Comparison of ENCODE assay signal across 14 cellular contexts in the genomic region with DNA sequence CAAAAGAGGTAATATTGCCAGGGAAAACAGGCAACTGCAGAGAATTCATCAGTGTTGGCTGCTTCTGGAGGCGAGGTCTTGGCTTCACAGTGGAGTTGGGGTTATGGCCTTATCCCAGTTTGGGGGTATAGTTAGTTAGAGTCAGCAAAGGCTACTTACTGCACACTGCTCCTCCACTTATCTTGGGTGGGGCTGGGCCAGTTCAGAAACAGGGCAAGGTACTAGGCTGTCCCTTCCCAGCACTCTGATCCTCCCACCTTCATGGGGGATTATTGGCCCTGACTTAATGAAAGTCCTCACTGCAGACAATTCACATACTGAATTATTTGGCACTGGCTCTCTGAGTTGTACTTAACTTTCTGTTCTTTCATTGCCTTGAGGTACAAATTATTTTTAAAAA.
DNase-seq lines count a peak whose midpoint lies in the region; ATAC-seq, FAIRE-seq and TF ChIP-seq lines count a peak whose summit lies in the region.
"Had no signal": no experiment of that assay in that cellular context is flagged by ENCODE, and none has a peak within 500 bp of the region (broad histone marks: within the 10 kb centered on the region; RNA-seq: fewer than 3 reads in every experiment).

No MANE protein-coding gene starts in this region.

- 78% methylated on average over 1 of the region's 1 CpG for WGBS in right cardiac atrium
- WGBS in K562 (ENCODE audit: insufficient coverage, low coverage, missing lambda C conversion rate): 38% methylated on average over 1 of the region's 1 CpG

- in situ Hi-C loops in K562 (cut with MboI): no loop called here

- no peak for DNase-seq in right cardiac atrium
- no peak for DNase-seq in Right ventricle myocardium inferior (ENCODE audit: missing footprints)
- DNase-seq in K562 (ENCODE audit: extremely low read depth in 1 of 4, low spot score in 3 of 4): peak in 2 of 4 experiments; percentile 20 to 40
- peak in 1 of 3 donors; percentile 10 for DNase-seq in mucosa of descending colon
- no peak for DNase-seq in type B pancreatic cell (ENCODE audit: extremely low spot score, unreplicated experiment)
- no peak for DNase-seq in activated naive CD4-positive, alpha-beta T cell treated with anti-CD3 and anti-CD28 coated beads, Interleukin-2, amount 50 U/mL, for 16 hours
- no peak for DNase-seq in SKM-1 (lab: John Stamatoyannopoulos, UW; ENCODE audit: unreplicated experiment)
- DNase-seq: 8988T; CD4-positive, CD25-positive, alpha-beta regulatory T cell; DMS 273 treated with DMSO at 0.1 percent for 48 hours; H7 had no signal

- no peak overlapping the region for H3K4me3 ChIP-seq in right cardiac atrium (ENCODE audit: low read length)
- no peak overlapping the region for H3K4me3 ChIP-seq in K562
- H3K4me3 ChIP-seq in mucosa of descending colon: no peak overlapping the region
- H3K4me3 ChIP-seq: BLaER1 treated with 17β-estradiol and CSF1 and Interleukin-3, amounts not matched to agents 10 nM and 100 nM; GM23338 had no signal

- peaks cover 8% of the 10 kb centered on the region for H3K9me3 Mint-ChIP-seq in type B pancreatic cell
- H3K9me3 Mint-ChIP-seq: GM23338 had no signal

- TF ChIP-seq POLR2A in K562 (conservative IDR thresholded peaks at IDR 0.05): no peak

- H3K9me1 ChIP-seq in K562 (ENCODE audit: control insufficient read depth, insufficient read depth, low read length): no peaks in the 10 kb centered on the region

- H3K36me3 Mint-ChIP-seq in type B pancreatic cell: no peaks in the 10 kb centered on the region
- H3K36me3 Mint-ChIP-seq: CD4-positive, CD25-positive, alpha-beta regulatory T cell had no signal

- TF ChIP-seq EP300 in K562 (IDR thresholded peaks at IDR 0.05; ENCODE audit: low read length): no peak

- no peak overlapping the region for H3K4me3 Mint-ChIP-seq in type B pancreatic cell
- H3K4me3 Mint-ChIP-seq: CD4-positive, CD25-positive, alpha-beta regulatory T cell; GM23338 had no signal

- no TSS peak for BruUV-seq in K562 (replicated peaks; lab: Mats Ljungman, UMichigan)

- CTCF ChIA-PET in K562 (lab: Yijun Ruan, JAX; ENCODE audit: low intra/inter-chr PET ratio): no interaction called here

- no peaks in the 10 kb centered on the region for H3K27me3 ChIP-seq in right cardiac atrium (ENCODE audit: control insufficient read depth, insufficient read depth)
- H3K27me3 ChIP-seq in K562 (ENCODE audit: control insufficient read depth in 2 of 2, insufficient read depth in 2 of 2, low read length in 2 of 2): no peaks in the 10 kb centered on the region
- H3K27me3 ChIP-seq: BLaER1 treated with 17β-estradiol and CSF1 and Interleukin-3, amounts not matched to agents 10 nM and 100 nM had no signal

- H3K27ac ChIP-seq in right cardiac atrium (ENCODE audit: low read length): no peak overlapping the region
- no peak overlapping the region for H3K27ac ChIP-seq in K562 (ENCODE audit: extremely low read depth, low read depth, low read length)
- H3K27ac ChIP-seq: BLaER1 treated with 17β-estradiol and CSF1 and Interleukin-3, amounts not matched to agents 10 nM and 100 nM had no signal

- H3K4me1 Mint-ChIP-seq in type B pancreatic cell (ENCODE audit: unreplicated experiment): peaks cover 66% of the 10 kb centered on the region

- POLR2A ChIA-PET in K562 (lab: Yijun Ruan, JAX): no interaction called here

- TF ChIP-seq CTCF in K562 (IDR thresholded peaks at IDR 0.05 in 2 of 3, conservative IDR thresholded peaks at IDR 0.05 in 1 of 3; ENCODE audit: insufficient read depth in 2 of 3, low read depth in 1 of 3, low read length in 3 of 3) (no peak), mucosa of descending colon (IDR thresholded peaks at IDR 0.05) (no peak), type B pancreatic cell (conservative IDR thresholded peaks at IDR 0.05) (no peak)

- H3K27ac Mint-ChIP-seq in type B pancreatic cell: peak overlapping the region; percentile 32
- H3K27ac Mint-ChIP-seq: CD4-positive, CD25-positive, alpha-beta regulatory T cell; GM23338 had no signal

- no peaks in the 10 kb centered on the region for H3K36me3 ChIP-seq in K562 (ENCODE audit: control insufficient read depth, insufficient read depth, low read length)
- H3K36me3 ChIP-seq in mucosa of descending colon (ENCODE audit: low read depth): no peaks in the 10 kb centered on the region
- H3K36me3 ChIP-seq: BLaER1 treated with 17β-estradiol and CSF1 and Interleukin-3, amounts not matched to agents 10 nM and 100 nM had no signal

- peak overlapping the region; percentile 12; the same call in 1 of the 2 replicates for H2AFZ ChIP-seq in K562 (ENCODE audit: low read depth, low read length)
- H2AFZ ChIP-seq: GM23338 had no signal

- no peaks in the 10 kb centered on the region for H3K79me2 ChIP-seq in K562 (ENCODE audit: control insufficient read depth, insufficient read depth, low read length)

- H3K9me3 ChIP-seq in right cardiac atrium (ENCODE audit: control insufficient read depth, low read length) (no peaks in the 10 kb centered on the region), K562 (replicated peaks; ENCODE audit: control insufficient read depth, insufficient read depth, low read depth, low read length) (no peaks in the 10 kb centered on the region), mucosa of descending colon (no peaks in the 10 kb centered on the region)

- no peak overlapping the region for H3K9ac ChIP-seq in K562 (ENCODE audit: insufficient read depth in 1 of 2, low read depth in 2 of 2, low read length in 2 of 2)
- H3K9ac ChIP-seq: BLaER1 treated with 17β-estradiol and CSF1 and Interleukin-3, amounts not matched to agents 10 nM and 100 nM had no signal

- no peak overlapping the region for H3K4me2 ChIP-seq in K562 (ENCODE audit: insufficient read depth, low read length)
- H3K4me2 ChIP-seq: BLaER1 treated with 17β-estradiol and CSF1 and Interleukin-3, amounts not matched to agents 10 nM and 100 nM; GM23338 had no signal

- peaks cover 3% of the 10 kb centered on the region for H3K4me1 ChIP-seq in right cardiac atrium (ENCODE audit: control insufficient read depth, insufficient read depth, low read length)
- H3K4me1 ChIP-seq in K562 (replicated peaks in 1 of 2; ENCODE audit: control insufficient read depth in 2 of 2, insufficient read depth in 2 of 2, low read length in 2 of 2): peaks cover 0 to 19% of the 10 kb centered on the region in 2 experiments; a peak in 2 of 5 replicates
- peaks cover 24% of the 10 kb centered on the region for H3K4me1 ChIP-seq in mucosa of descending colon (ENCODE audit: low read depth)

- no peaks in the 10 kb centered on the region for H4K20me1 ChIP-seq in K562 (replicated peaks; ENCODE audit: control insufficient read depth, insufficient read depth, low read length)
- H4K20me1 ChIP-seq: BLaER1 treated with 17β-estradiol and CSF1 and Interleukin-3, amounts not matched to agents 10 nM and 100 nM had no signal

- TF ChIP-seq RAD21 in K562 (CRISPR knock-in tag; conservative IDR thresholded peaks at IDR 0.05 in 1 of 2, IDR thresholded peaks at IDR 0.05 in 1 of 2): no peak

- ATAC-seq in right cardiac atrium: peak; percentile 42 to 55
- no peak for ATAC-seq in Right ventricle myocardium inferior
- ATAC-seq in K562: peak; percentile 68
- peak; percentile 15 for ATAC-seq in mucosa of descending colon
- ATAC-seq in HG03457 (IDR thresholded peaks at IDR 0.05; ENCODE audit: unreplicated experiment): no peak
- ATAC-seq: GM23338 had no signal

- intact Hi-C loops in right cardiac atrium (cut with DNase I): no loop called here
- intact Hi-C loops in Right ventricle myocardium inferior (cut with DNase I): loop anchor here (5.0 kb wide), 1 partner anchor 192 kb away; no protein-coding TSS in a partner anchor
- intact Hi-C loops in K562 (cut with micrococcal nuclease): no loop called here
- intact Hi-C loops in mucosa of descending colon (cut with DNase I, micrococcal nuclease): loop anchor here in 1 of 2 donors (10.0 kb wide), 1 partner anchor 190 kb away; a partner anchor contains a TSS

- no peak for FAIRE-seq in K562 (lab: Jason Lieb, UNC)

- no peaks in the 10 kb centered on the region for H3K27me3 Mint-ChIP-seq in type B pancreatic cell

TF ChIP-seq in K562, 482 proteins besides CTCF, POLR2A, EP300 and RAD21:
- no peak for TF ChIP-seq SIX5 (IDR thresholded peaks at IDR 0.05; ENCODE audit: borderline replicate concordance in 1 of 2, insufficient read depth in 1 of 2, low read depth in 1 of 2, low read length in 2 of 2)
- no peak for TF ChIP-seq ZFPM2 (CRISPR knock-in tag; IDR thresholded peaks at IDR 0.05)
- TF ChIP-seq POLR2H (tag; IDR thresholded peaks at IDR 0.05; ENCODE audit: low read depth): no peak
- TF ChIP-seq SIN3B (IDR thresholded peaks at IDR 0.05; ENCODE audit: low read depth): no peak
- TF ChIP-seq ZNF75A (CRISPR knock-in tag; IDR thresholded peaks at IDR 0.05): no peak
- no peak for TF ChIP-seq ZNF184 (CRISPR knock-in tag; IDR thresholded peaks at IDR 0.05)
- TF ChIP-seq CC2D1A (IDR thresholded peaks at IDR 0.05): no peak
- no peak for TF ChIP-seq MIER1 (IDR thresholded peaks at IDR 0.05; ENCODE audit: low read depth)
- TF ChIP-seq CBX1 (IDR thresholded peaks at IDR 0.05; ENCODE audit: low read depth): no peak

Comparison
In these comparisons a context has a peak if more than half of its experiments do, and no peak if none do; other contexts are left out.
1. ATAC-seq: peak in right cardiac atrium (2 of 2), K562 (single experiment) and mucosa of descending colon (single experiment); none in Right ventricle myocardium inferior (single experiment) and HG03457 (single experiment).